25 cellular contexts compared by ENCODE assay signal in genomic region chr15:50707878-50708427, GRCh38.
"Had no signal": no experiment of that assay in that cellular context is flagged by ENCODE, and none has a peak within 500 bp of the region (broad histone marks: within the 10 kb centered on the region; RNA-seq: fewer than 3 reads in every experiment).

No MANE protein-coding gene starts in this region.

- H3K9me3 ChIP-seq: ovary, thyroid gland, vagina had no signal

- H3K4me1 Mint-ChIP-seq: memory B cell; natural killer cell; stimulated activated naive CD8-positive, alpha-beta T cell treated with anti-CD3 and anti-CD28 coated beads, Interleukin-15, amount 100 ng/mL, for 72 hours had no signal

- DNase-seq: cortex of kidney; effector memory CD8-positive, alpha-beta T cell; head of caudate nucleus; hippocampal formation; islet precursor cell; kidney glomerular epithelial cell; left colon; natural killer cell; occipital lobe; ovary; posterior cingulate gyrus; retina; stimulated activated CD4-positive, alpha-beta T cell treated with anti-CD3 and anti-CD28 coated beads, Interleukin-12 subunit alpha, Interleukin-12 subunit beta, amount 100 ng/mL, for 4 hours; stimulated activated CD4-positive, alpha-beta T cell treated with anti-CD3 and anti-CD28 coated beads, Interleukin-1b, Interleukin-23, amount 100 ng/mL, for 48 hours; stimulated activated CD4-positive, alpha-beta T cell treated with anti-CD3 and anti-CD28 coated beads, Interleukin-4, amount 100 ng/mL, for 1 hour; stimulated activated CD8-positive, alpha-beta memory T cell treated with anti-CD3 and anti-CD28 coated beads, Interleukin-4, amount 100 ng/mL, for 48 hours; stimulated activated naive CD4-positive, alpha-beta T cell; stimulated activated naive CD8-positive, alpha-beta T cell treated with anti-CD3 and anti-CD28 coated beads, Interleukin-15, amount 100 ng/mL, for 72 hours; thyroid gland; trophoblast cell had no signal

- H3K36me3 Mint-ChIP-seq: natural killer cell had no signal

- H3K27me3 ChIP-seq: ovary, thyroid gland, vagina had no signal

- H3K27me3 Mint-ChIP-seq: effector memory CD8-positive, alpha-beta T cell; memory B cell; stimulated activated naive CD8-positive, alpha-beta T cell treated with anti-CD3 and anti-CD28 coated beads, Interleukin-15, amount 100 ng/mL, for 72 hours had no signal

- H3K27ac Mint-ChIP-seq: effector memory CD8-positive, alpha-beta T cell; memory B cell; stimulated activated naive CD8-positive, alpha-beta T cell treated with anti-CD3 and anti-CD28 coated beads, Interleukin-15, amount 100 ng/mL, for 72 hours had no signal

- ATAC-seq: effector memory CD8-positive, alpha-beta T cell; left colon; natural killer cell; sciatic nerve; stimulated activated naive CD8-positive, alpha-beta T cell treated with anti-CD3 and anti-CD28 coated beads, Interleukin-15, amount 100 ng/mL, for 72 hours had no signal

- H3K4me3 ChIP-seq: lung, ovary, smooth muscle cell, thyroid gland, vagina had no signal

- H3K27ac ChIP-seq: ovary, thyroid gland, vagina had no signal

- H3K4me1 ChIP-seq: thyroid gland, vagina had no signal

- H3K4me3 Mint-ChIP-seq: effector memory CD8-positive, alpha-beta T cell; memory B cell; natural killer cell; stimulated activated naive CD8-positive, alpha-beta T cell treated with anti-CD3 and anti-CD28 coated beads, Interleukin-15, amount 100 ng/mL, for 72 hours had no signal

- H3K9me3 Mint-ChIP-seq: effector memory CD8-positive, alpha-beta T cell; memory B cell; natural killer cell; stimulated activated naive CD8-positive, alpha-beta T cell treated with anti-CD3 and anti-CD28 coated beads, Interleukin-15, amount 100 ng/mL, for 72 hours had no signal

- H3K36me3 ChIP-seq: ovary had no signal
